Comparison of ENCODE assay signal across 8 cellular contexts in the genomic region with DNA sequence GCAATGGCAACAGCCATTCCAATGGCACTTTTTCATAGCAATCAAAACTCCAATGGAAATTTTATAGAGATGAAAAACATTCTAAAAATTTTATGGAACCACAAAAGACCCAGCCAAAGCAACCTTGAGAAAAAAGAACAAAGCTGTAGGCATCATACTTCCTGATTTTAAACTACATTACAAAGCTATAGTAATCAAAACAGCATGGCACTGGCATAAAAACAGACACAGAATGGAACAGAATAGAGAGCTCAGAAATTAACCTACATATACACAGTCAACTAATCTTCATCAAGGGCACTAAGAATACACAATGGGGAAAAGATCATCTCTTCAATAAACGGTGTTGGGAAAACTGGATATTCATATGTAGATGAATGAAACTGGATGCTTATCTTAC.
"Had no signal": no experiment of that assay in that cellular context is flagged by ENCODE, and none has a peak within 500 bp of the region (broad histone marks: within the 10 kb centered on the region; RNA-seq: fewer than 3 reads in every experiment).

No MANE protein-coding gene starts in this region.

- DNase-seq: GDM1, GF-D8 had no signal

- H3K4me3 ChIP-seq: GM12878 had no signal

- FAIRE-seq: G401.6, GM12878, GM12891, GM12892, GM18507, GM19239 had no signal

- ATAC-seq: GM12878 had no signal
